Comparison of ENCODE assay signal across 10 cellular contexts in the genomic region with DNA sequence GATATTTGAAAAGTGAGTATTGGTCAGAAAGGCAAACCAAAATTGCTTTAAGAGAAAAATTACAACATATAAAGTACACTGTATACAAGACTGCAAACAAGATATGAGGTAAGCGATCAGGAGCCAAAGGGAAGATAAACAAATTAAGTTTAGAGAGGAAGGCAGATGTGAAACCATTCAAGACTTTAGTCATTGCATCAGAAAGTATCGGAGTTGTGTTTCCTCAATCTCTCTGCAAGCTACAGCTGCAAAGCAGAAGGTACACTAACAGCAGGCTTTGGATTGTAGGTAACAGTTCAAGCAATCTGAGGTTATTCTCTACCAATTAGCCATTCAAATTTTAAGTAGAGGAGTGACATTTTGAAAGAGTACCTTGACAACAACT. TPM values are rescaled to one million over a fixed set of nuclear protein-coding genes. Genes with fewer than 3 reads are reported as not detected.
DNase-seq lines count a peak whose midpoint lies in the region; ATAC-seq and TF ChIP-seq lines count a peak whose summit lies in the region.
"Had no signal": no experiment of that assay in that cellular context is flagged by ENCODE, and none has a peak within 500 bp of the region (broad histone marks: within the 10 kb centered on the region; RNA-seq: fewer than 3 reads in every experiment).

No MANE protein-coding gene starts in this region.

- no peak overlapping the region for H3K4me3 ChIP-seq in fibroblast of villous mesenchyme (ENCODE audit: low read depth, low read length)

- DNase-seq in fibroblast of villous mesenchyme (ENCODE audit: low read depth) = peak; percentile 76
- DNase-seq in Ammon's horn (ENCODE audit: low spot score) = no peak
- DNase-seq in NCI-H2196 (lab: John Stamatoyannopoulos, UW; ENCODE audit: unreplicated experiment) = no peak
- DNase-seq in RKO (ENCODE audit: low spot score) = no peak
- DNase-seq in NCI-H2227 treated with DMSO at 0.1 percent for 48 hours (lab: John Stamatoyannopoulos, UW) = no peak
- DNase-seq: activated effector memory CD4-positive, alpha-beta T cell treated with anti-CD3 and anti-CD28 coated beads, Interleukin-2, amount 50 U/mL, for 16 hours; SHP77 treated with DMSO at 0.1 percent for 48 hours had no signal

- TF ChIP-seq CTCF in fibroblast of villous mesenchyme (IDR thresholded peaks at IDR 0.05; ENCODE audit: insufficient read depth, low read depth, low read length) = no peak

- ATAC-seq in GM18505 (IDR thresholded peaks at IDR 0.05; ENCODE audit: unreplicated experiment) (peak; percentile 92), GM21576 (IDR thresholded peaks at IDR 0.05; ENCODE audit: unreplicated experiment) (peak; percentile 98), HG03442 (IDR thresholded peaks at IDR 0.05; ENCODE audit: unreplicated experiment) (peak; percentile 93)

- TF ChIP-seq POLR2A in GM18505 (IDR thresholded peaks at IDR 0.05; ENCODE audit: borderline replicate concordance, extremely low read depth, insufficient read depth, insufficient read length) = no peak

RNA-seq across cellular contexts. Expression of gene TLCD4, which starts 21.3 kb away (rescaled TPM):
- total RNA-seq in fibroblast of villous mesenchyme = 0.32 and 0.86 TPM in 2 replicates

RNA-seq across cellular contexts. Expression of gene ALG14, which starts 23.1 kb away (rescaled TPM):
- total RNA-seq in fibroblast of villous mesenchyme = 4.7 and 6.4 TPM in 2 replicates
